9 cellular contexts compared by ENCODE assay signal in genomic region chr2:171521361-171522056, GRCh38. TPM values are rescaled to one million over a fixed set of nuclear protein-coding genes. Genes with fewer than 3 reads are reported as not detected.
DNase-seq lines count a peak whose midpoint lies in the region; ATAC-seq, FAIRE-seq and TF ChIP-seq lines count a peak whose summit lies in the region.
"Had no signal": no experiment of that assay in that cellular context is flagged by ENCODE, and none has a peak within 500 bp of the region (broad histone marks: within the 10 kb centered on the region; RNA-seq: fewer than 3 reads in every experiment).

No MANE protein-coding gene starts in this region.

- peak overlapping the region; percentile 84 for H3K4me3 Mint-ChIP-seq in stimulated activated naive CD8-positive, alpha-beta T cell treated with anti-CD3 and anti-CD28 coated beads, Interleukin-15, Interleukin-2, amounts not matched to agents 100 ng/mL and 50 ng/mL, for 24 hours

- peak overlapping the region; percentile 44 to 82 for H3K27ac ChIP-seq in mucosa of rectum (ENCODE audit: low read depth in 2 of 2, low read length in 2 of 2)

- H3K4me1 Mint-ChIP-seq in stimulated activated naive CD8-positive, alpha-beta T cell treated with anti-CD3 and anti-CD28 coated beads, Interleukin-15, Interleukin-2, amounts not matched to agents 100 ng/mL and 50 ng/mL, for 24 hours (ENCODE audit: low read depth), result peaks cover 13% of the 10 kb centered on the region

- H3K36me3 ChIP-seq in bronchial epithelial cell (ENCODE audit: control insufficient read depth, insufficient read depth, low read length) (no peaks in the 10 kb centered on the region), mucosa of rectum (ENCODE audit: control insufficient read depth in 2 of 2, insufficient read depth in 2 of 2, low read length in 2 of 2) (no peaks in the 10 kb centered on the region)

- no peaks in the 10 kb centered on the region for H3K9me3 Mint-ChIP-seq in stimulated activated naive CD8-positive, alpha-beta T cell treated with anti-CD3 and anti-CD28 coated beads, Interleukin-15, Interleukin-2, amounts not matched to agents 100 ng/mL and 50 ng/mL, for 24 hours

- no peak for ATAC-seq in stimulated activated naive CD8-positive, alpha-beta T cell treated with anti-CD3 and anti-CD28 coated beads, Interleukin-15, Interleukin-2, amounts not matched to agents 100 U/mL and 50 U/mL, for 24 hours
- ATAC-seq in left colon, result no peak
- no peak for ATAC-seq in HG02981 (IDR thresholded peaks at IDR 0.05; ENCODE audit: unreplicated experiment)

- H3K4me3 ChIP-seq in bronchial epithelial cell (ENCODE audit: low read depth, low read length) (peak overlapping the region; percentile 50), mucosa of rectum (ENCODE audit: low read length in 2 of 2) (peak overlapping the region; percentile 81 to 90)

- H3K36me3 Mint-ChIP-seq in stimulated activated naive CD8-positive, alpha-beta T cell treated with anti-CD3 and anti-CD28 coated beads, Interleukin-15, Interleukin-2, amounts not matched to agents 100 ng/mL and 50 ng/mL, for 24 hours (ENCODE audit: low read depth), result no peaks in the 10 kb centered on the region

- DNase-seq in stimulated activated naive CD8-positive, alpha-beta T cell treated with anti-CD3 and anti-CD28 coated beads, Interleukin-15, Interleukin-2, amounts not matched to agents 100 U/mL and 50 U/mL, for 24 hours, result no peak
- DNase-seq in bronchial epithelial cell (ENCODE audit: low read depth) (no peak), DMS153 treated with DMSO at 0.1 percent for 48 hours (lab: John Stamatoyannopoulos, UW; ENCODE audit: unreplicated experiment) (no peak), amniotic stem cell (lab: John Stamatoyannopoulos, UW) (no peak), left colon (no peak)
- DNase-seq: NCI-H2081 had no signal

- FAIRE-seq in bronchial epithelial cell (lab: Jason Lieb, UNC), result no peak

- no peak overlapping the region for H3K27ac Mint-ChIP-seq in stimulated activated naive CD8-positive, alpha-beta T cell treated with anti-CD3 and anti-CD28 coated beads, Interleukin-15, Interleukin-2, amounts not matched to agents 100 ng/mL and 50 ng/mL, for 24 hours

- peaks cover 57% of the 10 kb centered on the region for H3K27me3 Mint-ChIP-seq in stimulated activated naive CD8-positive, alpha-beta T cell treated with anti-CD3 and anti-CD28 coated beads, Interleukin-15, Interleukin-2, amounts not matched to agents 100 ng/mL and 50 ng/mL, for 24 hours

- intact Hi-C loops in left colon (cut with DNase I, micrococcal nuclease), result no loop called here

- peak overlapping the region in 1 of 2 donors; percentile 81 for H3K9ac ChIP-seq in mucosa of rectum (ENCODE audit: low read depth in 1 of 2, low read length in 2 of 2)

- H3K9me3 ChIP-seq in mucosa of rectum (ENCODE audit: control insufficient read depth in 2 of 2, low read length in 2 of 2), result no peaks in the 10 kb centered on the region

- H3K4me1 ChIP-seq in mucosa of rectum (ENCODE audit: control insufficient read depth in 2 of 2, insufficient read depth in 2 of 2, low read length in 2 of 2), result peaks cover 0 to 14% of the 10 kb centered on the region in 2 donors

- H3K27me3 ChIP-seq in bronchial epithelial cell (ENCODE audit: control insufficient read depth, insufficient read depth, low read length) (no peaks in the 10 kb centered on the region), mucosa of rectum (ENCODE audit: control insufficient read depth in 2 of 2, insufficient read depth in 2 of 2, low read length in 2 of 2) (no peaks in the 10 kb centered on the region)

- TF ChIP-seq CTCF in bronchial epithelial cell (IDR thresholded peaks at IDR 0.05; ENCODE audit: insufficient read depth, low read length, severe bottlenecking), result no peak

RNA-seq across cellular contexts. Expression of gene CYBRD1, which starts 0.8 kb away (rescaled TPM):
- total RNA-seq in bronchial epithelial cell (8.1 and 14.5 TPM in 2 replicates), left colon (10 to 100 TPM; 46.8 to 73.1 TPM)
